ENCODE assay signal across 8 cellular contexts in the genomic region with DNA sequence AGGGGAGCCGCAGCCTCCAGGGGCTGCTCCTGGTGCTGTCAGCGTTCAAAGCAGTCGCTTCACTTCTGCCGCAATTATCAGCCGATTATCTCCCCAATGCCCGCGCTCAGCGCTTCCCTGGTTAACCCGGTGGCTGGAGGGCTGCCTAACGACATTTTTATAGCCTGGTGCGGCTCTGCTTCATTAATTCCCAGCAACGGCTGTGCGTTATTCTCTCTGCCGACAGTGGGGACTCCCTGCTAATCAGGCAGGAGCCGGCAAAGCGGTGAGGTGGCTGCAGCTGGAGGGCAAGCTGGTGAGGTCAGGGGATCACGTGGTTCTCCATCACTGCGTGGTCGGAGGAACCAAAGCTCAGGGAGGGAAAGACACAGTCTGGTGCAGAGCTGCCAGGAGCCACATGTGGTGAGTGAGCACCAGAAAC.
DNase-seq lines count a peak whose midpoint lies in the region; ATAC-seq, FAIRE-seq and TF ChIP-seq lines count a peak whose summit lies in the region.

No MANE protein-coding gene starts in this region.

- peak; percentile 41 for DNase-seq in activated CD8-positive, alpha-beta T cell treated with anti-CD3 and anti-CD28 coated beads for 36 hours
- no peak for DNase-seq in activated CD8-positive, alpha-beta T cell treated with anti-CD3 and anti-CD28 coated beads, Interleukin-2, amount 10 ng/mL, durations not matched to agents 7 days and 5 days
- DNase-seq in NCI-H146 treated with DMSO at 0.1 percent for 48 hours (lab: John Stamatoyannopoulos, UW; ENCODE audit: unreplicated experiment) (peak; percentile 49), H1 (ENCODE audit: low read depth in 1 of 2, low spot score in 2 of 2) (peak; percentile 38 to 62), renal cortical epithelial cell (ENCODE audit: low read depth) (peak; percentile 62), PC-9 (no peak), sciatic nerve (ENCODE audit: low spot score) (no peak), UCSD-AML1 (lab: John Stamatoyannopoulos, UW; ENCODE audit: unreplicated experiment) (no peak)

- TF ChIP-seq CTCF in activated CD8-positive, alpha-beta T cell treated with anti-CD3 and anti-CD28 coated beads for 36 hours (IDR thresholded peaks at IDR 0.05) = no peak
- TF ChIP-seq CTCF in H1 (IDR thresholded peaks at IDR 0.05; ENCODE audit: control extremely low read depth in 1 of 3, insufficient read depth in 1 of 3, low read depth in 1 of 3, low read length in 3 of 3) (no peak), PC-9 (conservative IDR thresholded peaks at IDR 0.05) (no peak)

- peak overlapping the region in 2 of 4 experiments; percentile 43 to 50; a peak in 5 of 7 replicates for H3K9ac ChIP-seq in H1 (replicated peaks in 1 of 4; ENCODE audit: extremely low read depth in 1 of 4, low read depth in 3 of 4, low read length in 3 of 4)

- CTCF ChIA-PET in activated CD8-positive, alpha-beta T cell treated with anti-CD3 and anti-CD28 coated beads for 36 hours (lab: Charles Lee) = interaction anchor here (1.5 kb wide), 1 partner anchor 396 kb away, joined by 3 read pairs; no protein-coding TSS in a partner anchor
- CTCF ChIA-PET in activated CD8-positive, alpha-beta T cell treated with anti-CD3 and anti-CD28 coated beads, Interleukin-2, amount 10 ng/mL, durations not matched to agents 7 days and 5 days (lab: Charles Lee) = no interaction called here
- CTCF ChIA-PET in H1 (lab: Charles Lee; ENCODE audit: partially characterized antibody) = interaction anchor here (0.5 to 1.7 kb wide), 7 partner anchors 9 to 678 kb away, joined by 3 to 10 read pairs (median 4); no protein-coding TSS in a partner anchor
- CTCF ChIA-PET in PC-9 (lab: Charles Lee) = no interaction called here

- H3K4me2 ChIP-seq in H1 (ENCODE audit: insufficient read depth in 1 of 2, low read depth in 2 of 2, low read length in 2 of 2) (peak overlapping the region; percentile 64 to 80), PC-9 (no peak overlapping the region)

- no peak overlapping the region for H3K23ac ChIP-seq in H1 (ENCODE audit: insufficient read length)

- H3K36me3 ChIP-seq in H1 (ENCODE audit: control insufficient read depth in 2 of 4, insufficient read depth in 4 of 4, low read length in 3 of 4) = no peaks in the 10 kb centered on the region
- H3K36me3 ChIP-seq in PC-9 (ENCODE audit: low read depth) = no peaks in the 10 kb centered on the region

- intact Hi-C loops in activated CD8-positive, alpha-beta T cell treated with anti-CD3 and anti-CD28 coated beads for 36 hours (cut with micrococcal nuclease) = no loop called here
- intact Hi-C loops in PC-9 (cut with micrococcal nuclease; ENCODE audit: unreplicated experiment) (no loop called here), sciatic nerve (cut with DNase I) (no loop called here)

- H3K27ac ChIP-seq in H1 (ENCODE audit: low read depth, low read length) (peak overlapping the region; percentile 77; the same call in 1 of the 2 replicates), PC-9 (no peak overlapping the region)

- H3K56ac ChIP-seq in H1 (replicated peaks; ENCODE audit: insufficient read length, low read depth, low read length) = no peak overlapping the region

- H3K4me1 ChIP-seq in H1 (replicated peaks in 1 of 4; ENCODE audit: control insufficient read depth in 3 of 4, insufficient read depth in 4 of 4, low read length in 3 of 4) = peaks cover 0 to 15% (median 9%) of the 10 kb centered on the region in 4 experiments; a peak in 6 of 7 replicates
- H3K4me1 ChIP-seq in PC-9 (replicated peaks; ENCODE audit: insufficient read depth) = no peaks in the 10 kb centered on the region

- H3K4me1 Mint-ChIP-seq in activated CD8-positive, alpha-beta T cell treated with anti-CD3 and anti-CD28 coated beads for 36 hours (ENCODE audit: low read depth) = no peaks in the 10 kb centered on the region
- H3K4me1 Mint-ChIP-seq in activated CD8-positive, alpha-beta T cell treated with anti-CD3 and anti-CD28 coated beads, Interleukin-2, amount 10 ng/mL, durations not matched to agents 7 days and 5 days (ENCODE audit: low read depth) = no peaks in the 10 kb centered on the region

- no peak; a peak in 1 of 3 replicates for TF ChIP-seq POLR2A in H1 (IDR thresholded peaks at IDR 0.05; ENCODE audit: control extremely low read depth in 1 of 2, low read depth in 2 of 2, low read length in 2 of 2)

- no peaks in the 10 kb centered on the region for H3K9me3 Mint-ChIP-seq in activated CD8-positive, alpha-beta T cell treated with anti-CD3 and anti-CD28 coated beads for 36 hours
- no peaks in the 10 kb centered on the region for H3K9me3 Mint-ChIP-seq in activated CD8-positive, alpha-beta T cell treated with anti-CD3 and anti-CD28 coated beads, Interleukin-2, amount 10 ng/mL, durations not matched to agents 7 days and 5 days (ENCODE audit: insufficient read depth)

- H3K79me2 ChIP-seq in H1 (ENCODE audit: control insufficient read depth in 1 of 2, insufficient read depth in 2 of 2, low read length in 2 of 2) (no peaks in the 10 kb centered on the region), PC-9 (ENCODE audit: low read depth) (no peaks in the 10 kb centered on the region)

- peak overlapping the region; percentile 76 for H4K5ac ChIP-seq in H1 (ENCODE audit: insufficient read length, low read depth, low read length)

- H3K4me3 ChIP-seq in H1 (ENCODE audit: extremely low read depth in 1 of 4, insufficient read depth in 2 of 4, low read depth in 3 of 4, low read length in 4 of 4) (peak overlapping the region; percentile 6 to 47 (median 15); a peak in 5 of 8 replicates), PC-9 (no peak overlapping the region)

- H3K4me3 Mint-ChIP-seq in activated CD8-positive, alpha-beta T cell treated with anti-CD3 and anti-CD28 coated beads for 36 hours = no peak overlapping the region
- no peak overlapping the region for H3K4me3 Mint-ChIP-seq in activated CD8-positive, alpha-beta T cell treated with anti-CD3 and anti-CD28 coated beads, Interleukin-2, amount 10 ng/mL, durations not matched to agents 7 days and 5 days

- H3K9me2 ChIP-seq in PC-9 (ENCODE audit: insufficient read depth) = no peaks in the 10 kb centered on the region

- peak overlapping the region; percentile 63; the same call in 1 of the 2 replicates for H2BK5ac ChIP-seq in H1 (ENCODE audit: low read depth, low read length)

- no peak for FAIRE-seq in H1 (lab: Jason Lieb, UNC)

- H2AFZ ChIP-seq in H1 (ENCODE audit: low read length) = peak overlapping the region; percentile 18; the same call in 1 of the 2 replicates
- no peak overlapping the region for H2AFZ ChIP-seq in PC-9

- no TSS peak for BruUV-seq in PC-9 (replicated peaks; lab: Mats Ljungman, UMichigan)

- H3F3A ChIP-seq in PC-9 (ENCODE audit: insufficient read depth, low read depth) = no peaks in the 10 kb centered on the region

- peak overlapping the region; percentile 82; the same call in 1 of the 2 replicates for H4K8ac ChIP-seq in H1 (ENCODE audit: extremely low read depth, insufficient read depth, low read length)

- peaks cover 3% of the 10 kb centered on the region for H3K23me2 ChIP-seq in H1 (ENCODE audit: low read depth, low read length)

- no peak overlapping the region for H2BK15ac ChIP-seq in H1 (ENCODE audit: low read length)

- H3K27ac Mint-ChIP-seq in activated CD8-positive, alpha-beta T cell treated with anti-CD3 and anti-CD28 coated beads for 36 hours = no peak overlapping the region
- no peak overlapping the region for H3K27ac Mint-ChIP-seq in activated CD8-positive, alpha-beta T cell treated with anti-CD3 and anti-CD28 coated beads, Interleukin-2, amount 10 ng/mL, durations not matched to agents 7 days and 5 days

- peak overlapping the region; percentile 55; the same call in 1 of the 2 replicates for H2BK12ac ChIP-seq in H1 (ENCODE audit: low read depth, low read length)

- peak in 1 of 2 experiments; percentile 6; a peak in 1 of 4 replicates for TF ChIP-seq RAD21 in H1 (IDR thresholded peaks at IDR 0.05 in 1 of 2, conservative IDR thresholded peaks at IDR 0.05 in 1 of 2; ENCODE audit: low read depth in 2 of 2, low read length in 2 of 2)

- H4K91ac ChIP-seq in H1 (replicated peaks; ENCODE audit: insufficient read length, low read length) = peak overlapping the region; percentile 40

- peak overlapping the region; percentile 35 for H3K4ac ChIP-seq in H1 (replicated peaks; ENCODE audit: insufficient read length, low read depth, low read length)

- H3K36me3 Mint-ChIP-seq in activated CD8-positive, alpha-beta T cell treated with anti-CD3 and anti-CD28 coated beads for 36 hours (ENCODE audit: low read depth) = no peaks in the 10 kb centered on the region
- H3K36me3 Mint-ChIP-seq in activated CD8-positive, alpha-beta T cell treated with anti-CD3 and anti-CD28 coated beads, Interleukin-2, amount 10 ng/mL, durations not matched to agents 7 days and 5 days (ENCODE audit: low read depth) = no peaks in the 10 kb centered on the region

- H3K79me1 ChIP-seq in H1 (ENCODE audit: low read depth, low read length) = no peaks in the 10 kb centered on the region

- POLR2A ChIA-PET in activated CD8-positive, alpha-beta T cell treated with anti-CD3 and anti-CD28 coated beads for 36 hours (lab: Charles Lee) = no interaction called here
- POLR2A ChIA-PET in activated CD8-positive, alpha-beta T cell treated with anti-CD3 and anti-CD28 coated beads, Interleukin-2, amount 10 ng/mL, durations not matched to agents 7 days and 5 days (lab: Charles Lee) = no interaction called here
- POLR2A ChIA-PET in H1 (lab: Charles Lee; ENCODE audit: partially characterized antibody) (interaction anchor here (1.1 to 1.3 kb wide), 2 partner anchors 361 to 396 kb away, joined by 3 read pairs; no protein-coding TSS in a partner anchor), PC-9 (lab: Charles Lee; ENCODE audit: unreplicated experiment) (no interaction called here)

- 6% methylated on average over 19 of the region's 19 CpGs; no CpG with 5 or more reads in 1 of the 2 experiments for WGBS in H1 (ENCODE audit: extremely low coverage in 1 of 2, insufficient coverage in 1 of 2, insufficient read length in 1 of 2, insufficient replicate concordance in 2 of 2, low coverage in 1 of 2, low lambda C conversion rate in 2 of 2, missing lambda C conversion rate in 1 of 2), 2 experiments

- H2AK5ac ChIP-seq in H1 (ENCODE audit: low read depth, low read length) = no peak overlapping the region

- H4K20me1 ChIP-seq in H1 (replicated peaks in 1 of 2; ENCODE audit: control insufficient read depth in 1 of 2, insufficient read depth in 2 of 2, low read length in 2 of 2) = no peaks in the 10 kb centered on the region
- no peaks in the 10 kb centered on the region for H4K20me1 ChIP-seq in PC-9 (ENCODE audit: insufficient read depth)

- peaks cover 0 to 4% (median under 1%) of the 10 kb centered on the region in 4 experiments; a peak in 1 of 7 replicates for H3K27me3 ChIP-seq in H1 (replicated peaks in 1 of 4; ENCODE audit: control insufficient read depth in 3 of 4, extremely low read depth in 1 of 4, insufficient read depth in 3 of 4, low read length in 3 of 4)
- H3K27me3 ChIP-seq in PC-9 (ENCODE audit: insufficient read depth, low read depth) = peaks cover 33% of the 10 kb centered on the region

- peak; percentile 51 for ATAC-seq in activated CD8-positive, alpha-beta T cell treated with anti-CD3 and anti-CD28 coated beads for 36 hours
- no peak for ATAC-seq in activated CD8-positive, alpha-beta T cell treated with anti-CD3 and anti-CD28 coated beads, Interleukin-2, amount 10 ng/mL, durations not matched to agents 7 days and 5 days
- no peak for ATAC-seq in sciatic nerve

- H3K18ac ChIP-seq in H1 (ENCODE audit: extremely low read depth, low read length) = peak overlapping the region; percentile 72

- no peak overlapping the region for H3K14ac ChIP-seq in H1 (ENCODE audit: insufficient read length)

- no peak for TF ChIP-seq EP300 in H1 (IDR thresholded peaks at IDR 0.05; ENCODE audit: borderline replicate concordance in 1 of 2, low read depth in 2 of 2, low read length in 2 of 2)

- H2BK120ac ChIP-seq in H1 (replicated peaks; ENCODE audit: low read depth, low read length) = peak overlapping the region; percentile 82

- no peaks in the 10 kb centered on the region; a peak in 2 of 4 replicates for H3K9me3 ChIP-seq in H1 (ENCODE audit: insufficient read depth in 2 of 2, low read depth in 1 of 2, low read length in 1 of 2)
- no peaks in the 10 kb centered on the region for H3K9me3 ChIP-seq in PC-9 (ENCODE audit: insufficient read depth, low read depth)

- peaks cover 18% of the 10 kb centered on the region for H3K27me3 Mint-ChIP-seq in activated CD8-positive, alpha-beta T cell treated with anti-CD3 and anti-CD28 coated beads for 36 hours
- H3K27me3 Mint-ChIP-seq in activated CD8-positive, alpha-beta T cell treated with anti-CD3 and anti-CD28 coated beads, Interleukin-2, amount 10 ng/mL, durations not matched to agents 7 days and 5 days (ENCODE audit: low read depth) = peaks cover 28% of the 10 kb centered on the region

- H2BK20ac ChIP-seq in H1 (ENCODE audit: low read length) = no peak overlapping the region

Comparison
In these comparisons a context has a peak if more than half of its experiments do, and no peak if none do; other contexts are left out.
1. DNase-seq: peak in activated CD8-positive, alpha-beta T cell treated with anti-CD3 and anti-CD28 coated beads for 36 hours (single experiment), NCI-H146 treated with DMSO at 0.1 percent for 48 hours (single experiment), H1 (2 of 2) and renal cortical epithelial cell (single experiment); none in activated CD8-positive, alpha-beta T cell treated with anti-CD3 and anti-CD28 coated beads, Interleukin-2, amount 10 ng/mL, durations not matched to agents 7 days and 5 days (single experiment), PC-9 (0 of 2), sciatic nerve (single experiment) and UCSD-AML1 (single experiment).
2. CTCF ChIA-PET loops: an anchor here in activated CD8-positive, alpha-beta T cell treated with anti-CD3 and anti-CD28 coated beads for 36 hours (1.5 kb wide) and H1 (0.5 to 1.7 kb wide); none called in activated CD8-positive, alpha-beta T cell treated with anti-CD3 and anti-CD28 coated beads, Interleukin-2, amount 10 ng/mL, durations not matched to agents 7 days and 5 days and PC-9.